ENCODE assay signal across 14 cellular contexts in the genomic region with DNA sequence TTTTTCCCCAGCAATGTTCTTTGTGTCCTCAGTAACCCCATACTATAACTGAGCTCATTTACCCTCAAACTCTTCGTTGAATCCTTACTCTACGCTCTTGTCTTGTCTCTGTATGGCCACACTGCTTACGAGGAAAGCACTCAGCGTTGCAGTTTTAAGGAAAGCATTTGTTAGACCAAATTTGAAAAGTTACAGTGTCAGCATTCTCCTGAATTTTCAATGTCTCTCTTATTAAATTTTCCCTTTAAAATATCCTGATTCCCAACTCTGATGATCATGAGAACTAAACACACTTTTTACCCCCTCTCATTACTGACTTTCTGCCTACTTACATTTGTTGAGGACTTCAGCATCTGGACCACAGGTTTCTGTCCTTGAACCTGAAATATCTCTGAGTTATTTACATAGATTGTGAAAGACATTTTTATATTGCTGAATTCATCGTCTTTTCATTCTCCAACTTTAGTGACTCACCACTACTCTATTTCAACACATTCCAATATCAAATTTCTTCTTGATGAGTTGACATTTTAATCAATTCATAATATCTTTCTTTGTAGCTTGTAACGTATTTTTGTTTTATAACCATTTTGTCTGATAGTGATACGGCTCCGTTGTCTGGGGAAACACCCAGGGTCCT. TPM values are rescaled to one million over a fixed set of nuclear protein-coding genes. Genes with fewer than 3 reads are reported as not detected.
A peak's percentile ranks its signal among the peaks of the same experiment; 100 is the strongest.
DNase-seq lines count a peak whose midpoint lies in the region; ATAC-seq and TF ChIP-seq lines count a peak whose summit lies in the region.
"Had no signal": no experiment of that assay in that cellular context is flagged by ENCODE, and none has a peak within 500 bp of the region (broad histone marks: within the 10 kb centered on the region; RNA-seq: fewer than 3 reads in every experiment).

No MANE protein-coding gene starts in this region.

- intact Hi-C loops in MCF 10A (cut with micrococcal nuclease) (no loop called here), breast epithelium (cut with DNase I; ENCODE audit: low total_unique reads) (no loop called here)

- H3K4me3 Mint-ChIP-seq in MCF 10A (ENCODE audit: unreplicated experiment) (peak overlapping the region; percentile 0), WTC11 (peak overlapping the region; percentile 53)

- H3K9me3 Mint-ChIP-seq in MCF 10A (ENCODE audit: unreplicated experiment) (no peaks in the 10 kb centered on the region), WTC11 (peaks cover 21% of the 10 kb centered on the region)

- H3K36me3 Mint-ChIP-seq in MCF 10A (ENCODE audit: insufficient read depth, unreplicated experiment) (no peaks in the 10 kb centered on the region), WTC11 (peaks cover 26% of the 10 kb centered on the region)

- no peaks in the 10 kb centered on the region for H3K36me3 ChIP-seq in breast epithelium

- peak; percentile 64 for DNase-seq in MCF 10A (ENCODE audit: unreplicated experiment)
- no peak for DNase-seq in breast epithelium (ENCODE audit: low spot score in 2 of 2)
- DNase-seq in WTC11 (ENCODE audit: low spot score), result no peak
- DNase-seq in fibroblast of pulmonary artery (ENCODE audit: low read depth), result peak; percentile 55
- no peak for DNase-seq in caudate nucleus (lab: John Stamatoyannopoulos, UW)
- DNase-seq in NCI-H1436 (lab: John Stamatoyannopoulos, UW), result no peak
- DNase-seq: hippocampal formation; NCI-H2171; stimulated activated CD4-positive, alpha-beta T cell treated with anti-CD3 and anti-CD28 coated beads, Interleukin-12 subunit alpha, Interleukin-12 subunit beta, amount 100 ng/mL, for 4 hours; testis had no signal

- BruUV-seq in MCF 10A (replicated peaks; lab: Mats Ljungman, UMichigan), result no TSS peak

- CTCF ChIA-PET in MCF 10A (lab: Yijun Ruan, JAX), result interaction anchor here (0.6 to 3.7 kb wide), 7 partner anchors 10 to 126 kb away, joined by 3 to 18 read pairs (median 5); no protein-coding TSS in a partner anchor
- CTCF ChIA-PET in WTC11 (lab: Charles Lee), result interaction anchor here (0.5 to 1.9 kb wide), 11 partner anchors 10 to 83 kb away, joined by 3 to 8 read pairs (median 5); partner anchors contain the start of gene VWDE

- H3K27me3 Mint-ChIP-seq in MCF 10A (ENCODE audit: insufficient read depth, unreplicated experiment), result no peaks in the 10 kb centered on the region
- no peaks in the 10 kb centered on the region for H3K27me3 Mint-ChIP-seq in WTC11 (ENCODE audit: low read depth)

- H3K4me3 ChIP-seq in breast epithelium (no peak overlapping the region), fibroblast of pulmonary artery (replicated peaks; ENCODE audit: low read depth, low read length) (no peak overlapping the region)
- H3K4me3 ChIP-seq: testis had no signal

- no peak overlapping the region for H3K27ac ChIP-seq in breast epithelium
- no peak overlapping the region for H3K27ac ChIP-seq in caudate nucleus (ENCODE audit: low read depth, low read length)
- H3K27ac ChIP-seq: 22Rv1, testis had no signal

- no peaks in the 10 kb centered on the region for H3K27me3 ChIP-seq in breast epithelium
- H3K27me3 ChIP-seq: testis had no signal

- TF ChIP-seq CTCF in MCF 10A (IDR thresholded peaks at IDR 0.05; ENCODE audit: unreplicated experiment) (no peak), breast epithelium (IDR thresholded peaks at IDR 0.05) (no peak), WTC11 (IDR thresholded peaks at IDR 0.05) (no peak), fibroblast of pulmonary artery (IDR thresholded peaks at IDR 0.05; ENCODE audit: low read length, missing control alignments) (no peak)

- H3K27ac Mint-ChIP-seq in MCF 10A (ENCODE audit: low read depth, unreplicated experiment) (peak overlapping the region; percentile 32), WTC11 (peak overlapping the region; percentile 98)

- H3K9me3 ChIP-seq in breast epithelium, result peaks cover 3 to 12% of the 10 kb centered on the region in 2 donors
- H3K9me3 ChIP-seq: testis had no signal

- no peaks in the 10 kb centered on the region for H3K4me1 ChIP-seq in breast epithelium
- H3K4me1 ChIP-seq: testis had no signal

- POLR2A ChIA-PET in MCF 10A (lab: Yijun Ruan, JAX) (interaction anchor here (0.7 to 2.3 kb wide), 5 partner anchors 10 to 66 kb away, joined by 3 to 11 read pairs (median 4); partner anchors contain the start of gene VWDE), WTC11 (lab: Charles Lee) (interaction anchor here (0.6 to 2.0 kb wide), 4 partner anchors 10 to 1655 kb away, joined by 3 to 10 read pairs (median 3); partner anchors contain the start of gene VWDE)

- ATAC-seq in WTC11 (no peak), GM18520 (IDR thresholded peaks at IDR 0.05; ENCODE audit: unreplicated experiment) (no peak), GM21360 (IDR thresholded peaks at IDR 0.05; ENCODE audit: unreplicated experiment) (no peak)

- TF ChIP-seq POLR2A in breast epithelium (IDR thresholded peaks at IDR 0.05), result no peak

- H3K4me1 Mint-ChIP-seq in MCF 10A (ENCODE audit: insufficient read depth, unreplicated experiment) (peaks cover 17% of the 10 kb centered on the region), WTC11 (peaks cover 39% of the 10 kb centered on the region)

TF ChIP-seq in WTC11, 78 proteins besides CTCF, POLR2A, EP300 and RAD21 (continues in another document):
- TF ChIP-seq ZNF219 (CRISPR knock-in tag; IDR thresholded peaks at IDR 0.05; ENCODE audit: borderline replicate concordance), result no peak
- no peak for TF ChIP-seq USF1 (CRISPR knock-in tag; IDR thresholded peaks at IDR 0.05)
- no peak for TF ChIP-seq CREM (CRISPR knock-in tag; IDR thresholded peaks at IDR 0.05)
- no peak for TF ChIP-seq ZNF121 (CRISPR knock-in tag; IDR thresholded peaks at IDR 0.05)
- no peak for TF ChIP-seq IRF1 (CRISPR knock-in tag; IDR thresholded peaks at IDR 0.05)
- TF ChIP-seq, protein P1, sequence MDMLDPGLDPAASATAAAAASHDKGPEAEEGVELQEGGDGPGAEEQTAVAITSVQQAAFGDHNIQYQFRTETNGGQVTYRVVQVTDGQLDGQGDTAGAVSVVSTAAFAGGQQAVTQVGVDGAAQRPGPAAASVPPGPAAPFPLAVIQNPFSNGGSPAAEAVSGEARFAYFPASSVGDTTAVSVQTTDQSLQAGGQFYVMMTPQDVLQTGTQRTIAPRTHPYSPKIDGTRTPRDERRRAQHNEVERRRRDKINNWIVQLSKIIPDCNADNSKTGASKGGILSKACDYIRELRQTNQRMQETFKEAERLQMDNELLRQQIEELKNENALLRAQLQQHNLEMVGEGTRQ (CRISPR knock-in tag; IDR thresholded peaks at IDR 0.05), result no peak
- no peak for TF ChIP-seq ZNF281 (CRISPR knock-in tag; IDR thresholded peaks at IDR 0.05)
- no peak for TF ChIP-seq GTF2I (CRISPR knock-in tag; conservative IDR thresholded peaks at IDR 0.05)
- TF ChIP-seq, protein P2, sequence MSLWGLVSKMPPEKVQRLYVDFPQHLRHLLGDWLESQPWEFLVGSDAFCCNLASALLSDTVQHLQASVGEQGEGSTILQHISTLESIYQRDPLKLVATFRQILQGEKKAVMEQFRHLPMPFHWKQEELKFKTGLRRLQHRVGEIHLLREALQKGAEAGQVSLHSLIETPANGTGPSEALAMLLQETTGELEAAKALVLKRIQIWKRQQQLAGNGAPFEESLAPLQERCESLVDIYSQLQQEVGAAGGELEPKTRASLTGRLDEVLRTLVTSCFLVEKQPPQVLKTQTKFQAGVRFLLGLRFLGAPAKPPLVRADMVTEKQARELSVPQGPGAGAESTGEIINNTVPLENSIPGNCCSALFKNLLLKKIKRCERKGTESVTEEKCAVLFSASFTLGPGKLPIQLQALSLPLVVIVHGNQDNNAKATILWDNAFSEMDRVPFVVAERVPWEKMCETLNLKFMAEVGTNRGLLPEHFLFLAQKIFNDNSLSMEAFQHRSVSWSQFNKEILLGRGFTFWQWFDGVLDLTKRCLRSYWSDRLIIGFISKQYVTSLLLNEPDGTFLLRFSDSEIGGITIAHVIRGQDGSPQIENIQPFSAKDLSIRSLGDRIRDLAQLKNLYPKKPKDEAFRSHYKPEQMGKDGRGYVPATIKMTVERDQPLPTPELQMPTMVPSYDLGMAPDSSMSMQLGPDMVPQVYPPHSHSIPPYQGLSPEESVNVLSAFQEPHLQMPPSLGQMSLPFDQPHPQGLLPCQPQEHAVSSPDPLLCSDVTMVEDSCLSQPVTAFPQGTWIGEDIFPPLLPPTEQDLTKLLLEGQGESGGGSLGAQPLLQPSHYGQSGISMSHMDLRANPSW (CRISPR knock-in tag; conservative IDR thresholded peaks at IDR 0.05; ENCODE audit: low read depth), result no peak

RNA-seq across cellular contexts. Expression of gene VWDE, which starts 19.8 kb away (rescaled TPM):
- total RNA-seq in MCF 10A (2022), result 3.0 and 3.1 TPM in 2 replicates
- 10 to 100 TPM in 1 of 3 donors, 1 to 10 TPM in 1, not detected in 1; 8.8 to 17.0 TPM for total RNA-seq in breast epithelium
- total RNA-seq in WTC11 (2021), result 21.0 to 25.1 TPM (median 23.1 TPM) in 3 replicates
- total RNA-seq: osteocyte had no signal

Comparison
In these comparisons a context has a peak if more than half of its experiments do, and no peak if none do; other contexts are left out.
1. DNase-seq: peak in MCF 10A (single experiment) and fibroblast of pulmonary artery (single experiment); none in breast epithelium (0 of 2), WTC11 (single experiment), caudate nucleus (0 of 61) and NCI-H1436 (single experiment).